8 cellular contexts compared by ENCODE assay signal in the genomic region with DNA sequence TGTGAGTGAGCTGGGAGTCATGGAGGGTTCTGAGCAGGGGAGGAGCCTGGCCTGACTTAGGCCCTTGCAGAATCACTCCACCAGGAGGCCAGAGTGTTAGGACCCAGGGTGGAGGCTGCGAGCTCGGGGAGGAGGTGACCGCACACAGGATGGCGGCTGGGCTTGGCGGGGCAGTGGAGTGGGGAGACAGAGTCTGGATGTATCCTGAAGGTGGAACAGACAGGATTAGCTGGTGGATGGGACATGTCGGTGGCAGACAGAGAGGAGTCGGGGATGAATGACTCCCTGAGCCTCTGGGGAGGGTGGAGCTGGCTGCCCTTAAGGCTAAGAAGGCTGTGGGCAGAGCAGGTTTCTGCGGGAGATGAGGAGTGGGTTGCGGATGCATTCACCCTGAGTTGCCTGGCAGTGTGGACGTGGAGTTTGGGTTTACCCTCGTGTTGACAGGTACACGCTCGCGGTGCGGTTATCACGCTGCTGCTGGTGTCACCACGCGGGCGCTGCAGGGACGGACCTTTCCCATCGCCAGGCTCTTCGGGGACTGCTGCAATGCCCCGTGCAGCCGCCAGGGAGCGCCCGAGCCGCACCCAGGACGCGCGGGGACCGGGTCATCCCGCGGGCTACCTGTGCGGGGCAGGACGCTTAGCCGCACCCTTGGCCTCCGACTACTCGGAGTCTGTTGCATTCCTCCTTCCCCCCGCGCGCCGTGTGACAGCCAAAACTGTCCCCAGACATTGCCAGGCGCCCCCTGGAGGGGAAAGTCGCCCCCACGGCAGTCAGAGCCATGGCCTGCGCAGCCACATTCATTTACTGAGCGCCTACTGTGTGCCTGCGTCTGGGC. TPM values are rescaled to one million over a fixed set of nuclear protein-coding genes. Genes with fewer than 3 reads are reported as not detected.
DNase-seq lines count a peak whose midpoint lies in the region; ATAC-seq and TF ChIP-seq lines count a peak whose summit lies in the region.

No MANE protein-coding gene starts in this region.

- no peak overlapping the region for H3K27ac Mint-ChIP-seq in chondrocyte (ENCODE audit: unreplicated experiment)

- DNase-seq in G401 (ENCODE audit: low spot score) (peak; percentile 70), NCI-H345 (lab: John Stamatoyannopoulos, UW) (peak; percentile 77), chondrocyte (ENCODE audit: low spot score) (no peak), lower leg skin (ENCODE audit: low spot score in 2 of 2) (peak; percentile 57 to 94)
- peak; percentile 58 for DNase-seq in activated CD4-positive, alpha-beta T cell treated with anti-CD3 and anti-CD28 coated beads for 1 hour
- DNase-seq in stimulated activated CD4-positive, alpha-beta T cell treated with anti-CD3 and anti-CD28 coated beads, TNF-alpha, amount 100 ng/mL, for 1 hour (ENCODE audit: low read depth in 3 of 3, low spot score in 1 of 3): peak; percentile 19 to 64 (median 41)

- peak; percentile 68 for ATAC-seq in HG02798 (IDR thresholded peaks at IDR 0.05; ENCODE audit: poor library complexity, unreplicated experiment)
- no peak for ATAC-seq in GM18858 (IDR thresholded peaks at IDR 0.05; ENCODE audit: unreplicated experiment)

- no peak overlapping the region for H3K4me3 ChIP-seq in lower leg skin (ENCODE audit: low read depth, poor library complexity, severe bottlenecking)

- in situ Hi-C loops in G401 (cut with HindIII; ENCODE audit: low sequenced_read_pairs): no loop called here

- TF ChIP-seq CTCF in chondrocyte (IDR thresholded peaks at IDR 0.05) (peak; percentile 99), lower leg skin (IDR thresholded peaks at IDR 0.05) (peak in 2 of 3 donors; percentile 94 to 98)

- peaks cover 15% of the 10 kb centered on the region for H3K4me1 Mint-ChIP-seq in chondrocyte (ENCODE audit: low read depth)

- 15 to 30% methylated on average over 20 to 43 of the region's 48 CpGs for WGBS in lower leg skin, 2 donors

- H3K27me3 Mint-ChIP-seq in chondrocyte (ENCODE audit: low read depth): no peaks in the 10 kb centered on the region

- peaks cover 1% of the 10 kb centered on the region for H3K36me3 Mint-ChIP-seq in chondrocyte (ENCODE audit: low read depth)

- H3K4me3 Mint-ChIP-seq in chondrocyte (ENCODE audit: unreplicated experiment): peak overlapping the region; percentile 55

- no peaks in the 10 kb centered on the region for H3K9me3 Mint-ChIP-seq in chondrocyte (ENCODE audit: low read depth)

- intact Hi-C loops in lower leg skin (cut with DNase I; ENCODE audit: low total_unique reads): loop anchor here (5.0 kb wide), 1 partner anchor 236 kb away; no protein-coding TSS in a partner anchor

- no peak for TF ChIP-seq POLR2A in lower leg skin (IDR thresholded peaks at IDR 0.05)

RNA-seq across cellular contexts. Expression of gene PTGIS, which starts 43.0 kb away (rescaled TPM):
- total RNA-seq in G401 (2014; rRNA removed; shearing (Covaris generic)): 13.6 and 15.3 TPM in 2 replicates
- total RNA-seq in chondrocyte (88.7 to 165 TPM (median 91.5 TPM) in 3 replicates), lower leg skin (10 to 100 TPM in 2 of 4 donors, 1 to 10 TPM in 2; 2.3 to 13.3 (median 9.1) TPM)
